ENCODE assay signal across 11 cellular contexts in the genomic region with DNA sequence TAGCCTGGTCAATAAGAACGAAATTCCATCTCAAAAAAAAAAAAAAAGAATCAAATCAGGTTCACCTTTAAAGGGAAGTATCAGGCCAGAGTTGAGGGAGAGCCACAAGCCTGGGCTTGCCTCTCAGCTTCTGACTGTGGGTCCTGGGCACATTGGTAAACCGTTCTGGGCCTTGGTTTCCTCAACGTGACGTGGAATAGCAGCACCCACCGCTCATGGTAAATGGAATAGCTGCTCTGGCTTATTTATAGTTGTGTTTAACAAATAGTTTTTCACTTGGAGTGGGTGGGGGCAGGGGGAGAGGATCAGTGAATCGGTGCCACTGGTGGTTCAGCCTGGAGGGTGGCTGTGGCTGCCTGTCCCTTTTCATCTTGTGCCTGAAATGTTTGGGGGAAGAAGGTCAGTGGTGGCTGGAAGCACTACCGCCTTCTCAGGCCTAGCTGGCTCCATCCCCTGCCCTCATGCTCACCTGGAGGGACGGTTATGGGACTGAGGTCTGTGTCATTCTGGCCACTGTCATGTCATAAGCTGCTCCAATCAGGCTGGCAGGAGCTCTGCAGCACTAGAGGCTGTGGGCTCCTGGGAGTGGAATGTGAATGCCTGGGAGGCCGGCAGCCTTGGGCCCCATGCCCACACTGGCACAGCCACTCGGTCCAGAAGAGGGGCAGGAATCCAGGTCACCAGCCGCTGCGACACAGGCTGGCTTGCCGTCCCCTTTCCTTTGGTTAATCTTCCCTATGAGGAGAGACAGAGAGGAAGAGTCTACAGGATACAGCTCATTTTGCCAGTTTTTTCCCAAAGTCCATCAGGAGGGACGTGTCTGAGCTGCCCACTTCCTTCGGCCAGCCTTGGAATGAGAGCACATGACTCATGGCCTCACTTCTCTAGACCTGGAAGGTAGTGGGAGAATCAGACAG. TPM values are rescaled to one million over a fixed set of nuclear protein-coding genes. Genes with fewer than 3 reads are reported as not detected.
DNase-seq lines count a peak whose midpoint lies in the region; ATAC-seq and TF ChIP-seq lines count a peak whose summit lies in the region.
"Had no signal": no experiment of that assay in that cellular context is flagged by ENCODE, and none has a peak within 500 bp of the region (broad histone marks: within the 10 kb centered on the region; RNA-seq: fewer than 3 reads in every experiment).

No MANE protein-coding gene starts in this region.

- ATAC-seq in right lobe of liver, result peak; percentile 61 to 76 (median 67)

- intact Hi-C loops in right lobe of liver (cut with DNase I), result loop anchor here (10.0 kb wide), 2 partner anchors 73 to 93 kb away; a partner anchor contains a TSS

- peaks cover 4% of the 10 kb centered on the region for H3K27me3 Mint-ChIP-seq in brain

- H3K9me3 Mint-ChIP-seq in brain, result no peaks in the 10 kb centered on the region

- peak; percentile 10 for DNase-seq in DMS153 (lab: John Stamatoyannopoulos, UW)
- no peak for DNase-seq in DMS153 treated with DMSO at 0.1 percent for 48 hours (lab: John Stamatoyannopoulos, UW; ENCODE audit: unreplicated experiment)
- DNase-seq in right lobe of liver, result peak; percentile 87 to 96 (median 96)
- DNase-seq in AG08396 (ENCODE audit: low spot score), result no peak
- no peak for DNase-seq in OCI-M2 (lab: John Stamatoyannopoulos, UW; ENCODE audit: unreplicated experiment)
- no peak for DNase-seq in activated naive CD4-positive, alpha-beta T cell (lab: John Stamatoyannopoulos, UW)
- DNase-seq: SW 1271 had no signal

- no peak overlapping the region for H3K4me3 Mint-ChIP-seq in brain

- H3K27ac ChIP-seq in right lobe of liver (peak overlapping the region; percentile 63 to 99 (median 74)), temporal lobe (ENCODE audit: low read depth, low read length) (peak overlapping the region; percentile 48)
- H3K27ac ChIP-seq: 22Rv1 had no signal

- H3K27ac Mint-ChIP-seq in brain, result peak overlapping the region in 4 of 5 experiments; percentile 80 to 97 (median 88)

- TF ChIP-seq CTCF in brain (conservative IDR thresholded peaks at IDR 0.05) (no peak), right lobe of liver (IDR thresholded peaks at IDR 0.05) (peak in 1 of 4 donors; percentile 4)

- H3K27me3 ChIP-seq in right lobe of liver, result no peaks in the 10 kb centered on the region

- H3K4me1 ChIP-seq in right lobe of liver, result peaks cover 0 to 67% (median 22%) of the 10 kb centered on the region in 4 donors

- 15% methylated on average over 12 of the region's 15 CpGs for WGBS in right lobe of liver (ENCODE audit: insufficient coverage, low coverage, low lambda C conversion rate, missing lambda C conversion rate)

- peak overlapping the region in 1 of 3 donors; percentile 25 for H3K4me3 ChIP-seq in right lobe of liver

- H3K36me3 Mint-ChIP-seq in brain, result no peaks in the 10 kb centered on the region

- H3K4me1 Mint-ChIP-seq in brain, result peaks cover 79% of the 10 kb centered on the region

- no peaks in the 10 kb centered on the region for H3K9me3 ChIP-seq in right lobe of liver

- peak; percentile 79 for TF ChIP-seq POLR2A in right lobe of liver (IDR thresholded peaks at IDR 0.05)

- H3K36me3 ChIP-seq in right lobe of liver, result no peaks in the 10 kb centered on the region

RNA-seq across cellular contexts. Expression of a gene that starts 27.0 kb away (rescaled TPM):
- polyA plus RNA-seq in brain (ENCODE audit: insufficient read depth, low read depth, low replicate concordance), result not detected
- total RNA-seq in right lobe of liver (under 1 TPM in 4 of 6 experiments, not detected in 2; 0.12 to 0.58 (median 0.28) TPM), temporal lobe (0.25 TPM)

RNA-seq across cellular contexts. Expression of a gene that starts 36.9 kb away (rescaled TPM):
- not detected for polyA plus RNA-seq in brain (ENCODE audit: insufficient read depth, low read depth, low replicate concordance)
- total RNA-seq in right lobe of liver (not detected), temporal lobe (not detected)
- total RNA-seq: dermis microvascular lymphatic vessel endothelial cell had no signal

Comparison
In these comparisons a context has a peak if more than half of its experiments do, and no peak if none do; other contexts are left out.
1. DNase-seq: peak in DMS153 (single experiment) and right lobe of liver (3 of 3); none in DMS153 treated with DMSO at 0.1 percent for 48 hours (single experiment), AG08396 (single experiment), OCI-M2 (single experiment) and activated naive CD4-positive, alpha-beta T cell (0 of 4).